Comparison of ENCODE assay signal across 8 cellular contexts in genomic region chr6:151494235-151494950, GRCh38. TPM values are rescaled to one million over a fixed set of nuclear protein-coding genes. Genes with fewer than 3 reads are reported as not detected.
DNase-seq lines count a peak whose midpoint lies in the region; ATAC-seq and TF ChIP-seq lines count a peak whose summit lies in the region.

No MANE protein-coding gene starts in this region.

- H3K36me3 Mint-ChIP-seq in activated CD8-positive, alpha-beta T cell treated with anti-CD3 and anti-CD28 coated beads for 36 hours (ENCODE audit: low read depth), result no peaks in the 10 kb centered on the region
- peaks cover 0 to 3% (median 0%) of the 10 kb centered on the region in 3 donors for H3K36me3 Mint-ChIP-seq in naive thymus-derived CD8-positive, alpha-beta T cell

- intact Hi-C loops in activated CD8-positive, alpha-beta T cell treated with anti-CD3 and anti-CD28 coated beads for 36 hours (cut with micrococcal nuclease), result no loop called here
- intact Hi-C loops in vagina (cut with DNase I), result no loop called here

- ATAC-seq in HG03432 (IDR thresholded peaks at IDR 0.05; ENCODE audit: unreplicated experiment), result peak; percentile 29
- peak; percentile 37 for ATAC-seq in activated CD8-positive, alpha-beta T cell treated with anti-CD3 and anti-CD28 coated beads for 36 hours
- no peak for ATAC-seq in naive thymus-derived CD8-positive, alpha-beta T cell
- no peak for ATAC-seq in HG03442 (IDR thresholded peaks at IDR 0.05; ENCODE audit: unreplicated experiment)

- POLR2A ChIA-PET in activated CD8-positive, alpha-beta T cell treated with anti-CD3 and anti-CD28 coated beads for 36 hours (lab: Charles Lee), result interaction anchor here (1.7 kb wide), 1 partner anchor 12 kb away, joined by 4 read pairs; no protein-coding TSS in a partner anchor
- POLR2A ChIA-PET in naive thymus-derived CD8-positive, alpha-beta T cell (lab: Charles Lee), result no interaction called here

- CTCF ChIA-PET in activated CD8-positive, alpha-beta T cell treated with anti-CD3 and anti-CD28 coated beads for 36 hours (lab: Charles Lee), result no interaction called here

- DNase-seq in CD1c-positive myeloid dendritic cell (ENCODE audit: extremely low spot score) (peak; percentile 48), fibroblast of peridontal ligament (ENCODE audit: extremely low read depth) (peak; percentile 46), vagina (ENCODE audit: extremely low spot score in 2 of 2) (no peak)
- DNase-seq in activated CD8-positive, alpha-beta T cell treated with anti-CD3 and anti-CD28 coated beads for 36 hours, result peak; percentile 49
- DNase-seq in naive thymus-derived CD8-positive, alpha-beta T cell, result no peak
- DNase-seq in effector CD4-positive, alpha-beta T cell, result no peak

- peaks cover 9% of the 10 kb centered on the region for H3K4me1 Mint-ChIP-seq in activated CD8-positive, alpha-beta T cell treated with anti-CD3 and anti-CD28 coated beads for 36 hours (ENCODE audit: low read depth)
- H3K4me1 Mint-ChIP-seq in naive thymus-derived CD8-positive, alpha-beta T cell, result peaks cover 0 to 15% (median 11%) of the 10 kb centered on the region in 4 donors

- H3K4me3 Mint-ChIP-seq in activated CD8-positive, alpha-beta T cell treated with anti-CD3 and anti-CD28 coated beads for 36 hours, result peak overlapping the region; percentile 56
- peak overlapping the region; percentile 33 to 76 (median 59) for H3K4me3 Mint-ChIP-seq in naive thymus-derived CD8-positive, alpha-beta T cell

- TF ChIP-seq CTCF in activated CD8-positive, alpha-beta T cell treated with anti-CD3 and anti-CD28 coated beads for 36 hours (IDR thresholded peaks at IDR 0.05), result no peak
- no peak for TF ChIP-seq CTCF in vagina (IDR thresholded peaks at IDR 0.05)

- H3K27me3 ChIP-seq in vagina, result no peaks in the 10 kb centered on the region

- no peak overlapping the region for H3K27ac Mint-ChIP-seq in activated CD8-positive, alpha-beta T cell treated with anti-CD3 and anti-CD28 coated beads for 36 hours
- H3K27ac Mint-ChIP-seq in naive thymus-derived CD8-positive, alpha-beta T cell, result no peak overlapping the region

- no peaks in the 10 kb centered on the region for H3K36me3 ChIP-seq in vagina

- H3K4me1 ChIP-seq in vagina, result no peaks in the 10 kb centered on the region

- peak overlapping the region; percentile 70 for H3K4me3 ChIP-seq in vagina

- no peak for TF ChIP-seq POLR2A in vagina (IDR thresholded peaks at IDR 0.05)

- H3K27ac ChIP-seq in vagina, result peak overlapping the region; percentile 92

- no peaks in the 10 kb centered on the region for H3K9me3 Mint-ChIP-seq in activated CD8-positive, alpha-beta T cell treated with anti-CD3 and anti-CD28 coated beads for 36 hours
- no peaks in the 10 kb centered on the region for H3K9me3 Mint-ChIP-seq in naive thymus-derived CD8-positive, alpha-beta T cell

- peaks cover 39% of the 10 kb centered on the region for H3K27me3 Mint-ChIP-seq in activated CD8-positive, alpha-beta T cell treated with anti-CD3 and anti-CD28 coated beads for 36 hours
- H3K27me3 Mint-ChIP-seq in naive thymus-derived CD8-positive, alpha-beta T cell, result peaks cover 29 to 46% (median 37%) of the 10 kb centered on the region in 5 donors

- H3K9me3 ChIP-seq in vagina, result no peaks in the 10 kb centered on the region

RNA-seq across cellular contexts. Expression of gene CCDC170, which starts 0.6 kb away (rescaled TPM):
- not detected for total RNA-seq in activated CD8-positive, alpha-beta T cell treated with anti-CD3 and anti-CD28 coated beads for 36 hours
- total RNA-seq in naive thymus-derived CD8-positive, alpha-beta T cell, result not detected
- polyA plus RNA-seq in naive thymus-derived CD8-positive, alpha-beta T cell, result under 1 TPM in 1 of 3 donors, not detected in 2; 0.09 TPM
- 2.0 TPM for total RNA-seq in vagina

RNA-seq across cellular contexts. Expression of gene RMND1, which starts 42.5 kb away (rescaled TPM):
- 10 to 100 TPM; 19.0 to 19.7 TPM for total RNA-seq in activated CD8-positive, alpha-beta T cell treated with anti-CD3 and anti-CD28 coated beads for 36 hours
- 10 to 100 TPM; 16.0 to 18.3 TPM for total RNA-seq in naive thymus-derived CD8-positive, alpha-beta T cell
- 10 to 100 TPM in 2 of 3 donors, 1 to 10 TPM in 1; 7.7 to 13.9 (median 10.7) TPM for polyA plus RNA-seq in naive thymus-derived CD8-positive, alpha-beta T cell
- 15.7 TPM for total RNA-seq in vagina

Comparison
In these comparisons a context has a peak if more than half of its experiments do, and no peak if none do; other contexts are left out.
1. DNase-seq: peak in CD1c-positive myeloid dendritic cell (single experiment), activated CD8-positive, alpha-beta T cell treated with anti-CD3 and anti-CD28 coated beads for 36 hours (single experiment) and fibroblast of peridontal ligament (single experiment); none in naive thymus-derived CD8-positive, alpha-beta T cell (0 of 10), vagina (0 of 2) and effector CD4-positive, alpha-beta T cell (single experiment).
2. ATAC-seq: peak in HG03432 (single experiment) and activated CD8-positive, alpha-beta T cell treated with anti-CD3 and anti-CD28 coated beads for 36 hours (single experiment); none in naive thymus-derived CD8-positive, alpha-beta T cell (0 of 2) and HG03442 (single experiment).